ENCODE assay signal across 8 cellular contexts in genomic region chr10:62594093-62594520, GRCh38.
DNase-seq lines count a peak whose midpoint lies in the region; ATAC-seq and TF ChIP-seq lines count a peak whose summit lies in the region.

No MANE protein-coding gene starts in this region.

- H3K9me3 Mint-ChIP-seq in activated T-helper 2 cell treated with anti-CD3 and anti-CD28 coated beads, Interferon-gamma antibody, Interleukin-2, Interleukin-4, amounts not matched to agents 10 μg/mL and 5 μg/mL and 100 μg/mL, durations not matched to agents 14 hours and 24 hours and 36 hours = no peaks in the 10 kb centered on the region

- H3K79me2 ChIP-seq in OCI-LY7 (ENCODE audit: insufficient read depth, low read depth, low read length) = no peaks in the 10 kb centered on the region

- H3K4me1 ChIP-seq in OCI-LY7 (ENCODE audit: insufficient read depth, low read length, poor library complexity, severe bottlenecking) (peaks cover 6% of the 10 kb centered on the region), aorta (ENCODE audit: control insufficient read depth in 1 of 2, insufficient read depth in 2 of 2, low read length in 2 of 2) (no peaks in the 10 kb centered on the region)

- H3K4me1 Mint-ChIP-seq in activated T-helper 2 cell treated with anti-CD3 and anti-CD28 coated beads, Interferon-gamma antibody, Interleukin-2, Interleukin-4, amounts not matched to agents 10 μg/mL and 5 μg/mL and 100 μg/mL, durations not matched to agents 14 hours and 24 hours and 36 hours (ENCODE audit: low read depth) = peaks cover 13% of the 10 kb centered on the region

- H3K36me3 ChIP-seq in OCI-LY7 (ENCODE audit: insufficient read depth, low read length) (no peaks in the 10 kb centered on the region), aorta (ENCODE audit: control insufficient read depth in 1 of 2, insufficient read depth in 2 of 2, low read length in 1 of 2) (no peaks in the 10 kb centered on the region)

- TF ChIP-seq CTCF in OCI-LY7 (conservative IDR thresholded peaks at IDR 0.05; ENCODE audit: low read length) (peak; percentile 99), foreskin fibroblast (IDR thresholded peaks at IDR 0.05; ENCODE audit: low read depth, low read length) (peak; percentile 92)

- WGBS in aorta, 2 donors = 55% methylated on average over 3 of the region's 3 CpGs

- H3K4me2 ChIP-seq in OCI-LY7 (ENCODE audit: low read length) = 0 out of 2 replicates have a peak overlapping the region, but pooled peaks have one; percentile 8

- peak; percentile 74 for ATAC-seq in GM18502 (IDR thresholded peaks at IDR 0.05; ENCODE audit: poor library complexity, unreplicated experiment)
- peak; percentile 62 for ATAC-seq in HG03025 (IDR thresholded peaks at IDR 0.05; ENCODE audit: low FRiP score, unreplicated experiment)
- ATAC-seq in aorta (ENCODE audit: low FRiP score) = peak; percentile 82

- H3K9me3 ChIP-seq in OCI-LY7 (ENCODE audit: low read length) (no peaks in the 10 kb centered on the region), aorta (ENCODE audit: control insufficient read depth, low read length) (no peaks in the 10 kb centered on the region)

- no peak overlapping the region for H3K27ac Mint-ChIP-seq in activated T-helper 2 cell treated with anti-CD3 and anti-CD28 coated beads, Interferon-gamma antibody, Interleukin-2, Interleukin-4, amounts not matched to agents 10 μg/mL and 5 μg/mL and 100 μg/mL, durations not matched to agents 14 hours and 24 hours and 36 hours

- no peaks in the 10 kb centered on the region for H3K9me2 ChIP-seq in OCI-LY7 (ENCODE audit: insufficient read depth, low read length)

- DNase-seq in AG08395 (ENCODE audit: low spot score) = peak; percentile 61
- peak; percentile 75 for DNase-seq in OCI-LY7 (ENCODE audit: low spot score)
- peak; percentile 24 for DNase-seq in activated T-helper 2 cell treated with anti-CD3 and anti-CD28 coated beads, Interferon-gamma antibody, Interleukin-2, Interleukin-4, amounts not matched to agents 10 μg/mL and 5 μg/mL and 100 μg/mL, durations not matched to agents 14 hours and 24 hours and 36 hours (ENCODE audit: low spot score)
- DNase-seq in foreskin fibroblast = peak; percentile 45 to 86
- DNase-seq in occipital lobe (lab: John Stamatoyannopoulos, UW) = peak; percentile 38
- peak; percentile 61 to 81 for DNase-seq in aorta

- H3K27me3 Mint-ChIP-seq in activated T-helper 2 cell treated with anti-CD3 and anti-CD28 coated beads, Interferon-gamma antibody, Interleukin-2, Interleukin-4, amounts not matched to agents 10 μg/mL and 5 μg/mL and 100 μg/mL, durations not matched to agents 14 hours and 24 hours and 36 hours (ENCODE audit: low read depth) = peaks cover 17% of the 10 kb centered on the region

- no peaks in the 10 kb centered on the region for H4K20me1 ChIP-seq in OCI-LY7 (ENCODE audit: insufficient read depth, low read length)

- H3K4me3 ChIP-seq in OCI-LY7 (ENCODE audit: low read depth, low read length, poor library complexity, severe bottlenecking) (no peak overlapping the region), foreskin fibroblast (ENCODE audit: low read depth in 1 of 2, low read length in 2 of 2) (no peak overlapping the region), aorta (ENCODE audit: low read length in 2 of 2) (no peak overlapping the region)

- H3K27ac ChIP-seq in OCI-LY7 (ENCODE audit: low read depth, low read length, poor library complexity, severe bottlenecking) (no peak overlapping the region), aorta (ENCODE audit: low read depth in 1 of 2, low read length in 2 of 2) (no peak overlapping the region)

- no TSS peak for BruUV-seq in OCI-LY7 (replicated peaks; lab: Mats Ljungman, UMichigan)

- CTCF ChIA-PET in OCI-LY7 (lab: Charles Lee; ENCODE audit: unreplicated experiment) = interaction anchor here (0.9 to 1.1 kb wide), 2 partner anchors 102 to 212 kb away, joined by 3 read pairs; no protein-coding TSS in a partner anchor

- POLR2A ChIA-PET in OCI-LY7 (lab: Charles Lee) = interaction anchor here (0.6 to 1.8 kb wide), 5 partner anchors 10 to 261 kb away, joined by 3 to 6 read pairs (median 3); no protein-coding TSS in a partner anchor

- no peaks in the 10 kb centered on the region for H3K27me3 ChIP-seq in aorta (ENCODE audit: control insufficient read depth in 1 of 2, insufficient read depth in 2 of 2, low read length in 1 of 2)

- H2AFZ ChIP-seq in OCI-LY7 (ENCODE audit: low read length) = peak overlapping the region; percentile 87

- H3K36me3 Mint-ChIP-seq in activated T-helper 2 cell treated with anti-CD3 and anti-CD28 coated beads, Interferon-gamma antibody, Interleukin-2, Interleukin-4, amounts not matched to agents 10 μg/mL and 5 μg/mL and 100 μg/mL, durations not matched to agents 14 hours and 24 hours and 36 hours (ENCODE audit: low read depth) = no peaks in the 10 kb centered on the region

- intact Hi-C loops in OCI-LY7 (cut with micrococcal nuclease; ENCODE audit: unreplicated experiment) (loop anchor here (1.0 to 5.0 kb wide), 5 partner anchors 102 to 564 kb away; partner anchors contain the start of gene EGR2), aorta (cut with DNase I) (loop anchor here (2.0 to 10.0 kb wide), 3 partner anchors 491 to 565 kb away; no protein-coding TSS in a partner anchor)
- intact Hi-C loops in activated T-helper 2 cell treated with anti-CD3 and anti-CD28 coated beads, Interferon-gamma antibody, Interleukin-2, Interleukin-4, amounts not matched to agents 10 μg/mL and 5 μg/mL and 100 μg/mL, durations not matched to agents 14 hours and 24 hours and 36 hours (cut with micrococcal nuclease) = loop anchor here (1.0 to 10.0 kb wide), 4 partner anchors 159 to 564 kb away; no protein-coding TSS in a partner anchor

- no peak overlapping the region for H3K4me3 Mint-ChIP-seq in activated T-helper 2 cell treated with anti-CD3 and anti-CD28 coated beads, Interferon-gamma antibody, Interleukin-2, Interleukin-4, amounts not matched to agents 10 μg/mL and 5 μg/mL and 100 μg/mL, durations not matched to agents 14 hours and 24 hours and 36 hours (ENCODE audit: low read depth)

Comparison
In these comparisons a context has a peak if more than half of its experiments do, and no peak if none do; other contexts are left out.
1. DNase-seq: peak in every context shown above with its lines; median percentile 75 in OCI-LY7; 71 in aorta; 66 in foreskin fibroblast; 61 in AG08395; 38 in occipital lobe; 24 in activated T-helper 2 cell treated with anti-CD3 and anti-CD28 coated beads, Interferon-gamma antibody, Interleukin-2, Interleukin-4, amounts not matched to agents 10 μg/mL and 5 μg/mL and 100 μg/mL, durations not matched to agents 14 hours and 24 hours and 36 hours.